Comparison of ENCODE assay signal across 1 cellular context in the genomic region with DNA sequence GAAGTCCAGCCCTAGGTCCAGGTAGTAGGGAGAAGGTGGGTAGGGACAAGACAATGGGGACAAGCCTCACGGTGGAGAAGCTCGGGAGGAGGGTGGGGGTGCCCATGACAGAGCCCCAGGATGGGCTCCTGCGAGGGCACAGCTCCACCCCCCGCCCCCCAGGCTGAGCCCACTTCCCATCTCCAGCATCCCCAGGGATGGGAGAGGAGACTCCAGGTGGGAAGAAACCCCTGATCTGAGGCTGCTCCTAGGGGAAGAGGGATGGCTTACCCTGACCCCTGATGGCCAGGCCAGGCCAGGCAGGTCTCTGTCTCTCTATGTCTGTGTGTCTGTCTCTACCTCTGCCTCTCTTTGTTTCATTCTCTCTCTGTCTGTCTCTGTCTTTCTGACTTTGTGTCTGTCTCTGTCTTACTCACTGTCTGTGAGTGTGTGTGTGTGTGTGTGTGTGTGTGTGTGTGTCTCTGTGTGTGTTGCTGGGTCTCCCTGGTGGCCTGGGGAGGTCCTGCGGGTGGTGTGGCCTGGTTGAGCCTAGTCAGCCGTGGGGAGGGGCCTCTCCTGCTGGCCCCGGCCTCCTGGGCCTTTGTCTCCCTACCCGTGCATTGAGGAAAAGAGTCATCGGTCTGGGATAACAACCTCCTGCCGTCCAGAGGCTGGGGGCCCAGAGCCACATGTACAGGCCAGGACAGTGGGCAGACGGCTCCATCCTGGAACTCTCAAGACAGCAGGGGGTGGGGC.
TF ChIP-seq lines count a peak whose summit lies in the region.

No MANE protein-coding gene starts in this region.

TF ChIP-seq in GM23338, 12 proteins besides CTCF, POLR2A, EP300 and RAD21 (continued from another document):
- TF ChIP-seq, protein P1, sequence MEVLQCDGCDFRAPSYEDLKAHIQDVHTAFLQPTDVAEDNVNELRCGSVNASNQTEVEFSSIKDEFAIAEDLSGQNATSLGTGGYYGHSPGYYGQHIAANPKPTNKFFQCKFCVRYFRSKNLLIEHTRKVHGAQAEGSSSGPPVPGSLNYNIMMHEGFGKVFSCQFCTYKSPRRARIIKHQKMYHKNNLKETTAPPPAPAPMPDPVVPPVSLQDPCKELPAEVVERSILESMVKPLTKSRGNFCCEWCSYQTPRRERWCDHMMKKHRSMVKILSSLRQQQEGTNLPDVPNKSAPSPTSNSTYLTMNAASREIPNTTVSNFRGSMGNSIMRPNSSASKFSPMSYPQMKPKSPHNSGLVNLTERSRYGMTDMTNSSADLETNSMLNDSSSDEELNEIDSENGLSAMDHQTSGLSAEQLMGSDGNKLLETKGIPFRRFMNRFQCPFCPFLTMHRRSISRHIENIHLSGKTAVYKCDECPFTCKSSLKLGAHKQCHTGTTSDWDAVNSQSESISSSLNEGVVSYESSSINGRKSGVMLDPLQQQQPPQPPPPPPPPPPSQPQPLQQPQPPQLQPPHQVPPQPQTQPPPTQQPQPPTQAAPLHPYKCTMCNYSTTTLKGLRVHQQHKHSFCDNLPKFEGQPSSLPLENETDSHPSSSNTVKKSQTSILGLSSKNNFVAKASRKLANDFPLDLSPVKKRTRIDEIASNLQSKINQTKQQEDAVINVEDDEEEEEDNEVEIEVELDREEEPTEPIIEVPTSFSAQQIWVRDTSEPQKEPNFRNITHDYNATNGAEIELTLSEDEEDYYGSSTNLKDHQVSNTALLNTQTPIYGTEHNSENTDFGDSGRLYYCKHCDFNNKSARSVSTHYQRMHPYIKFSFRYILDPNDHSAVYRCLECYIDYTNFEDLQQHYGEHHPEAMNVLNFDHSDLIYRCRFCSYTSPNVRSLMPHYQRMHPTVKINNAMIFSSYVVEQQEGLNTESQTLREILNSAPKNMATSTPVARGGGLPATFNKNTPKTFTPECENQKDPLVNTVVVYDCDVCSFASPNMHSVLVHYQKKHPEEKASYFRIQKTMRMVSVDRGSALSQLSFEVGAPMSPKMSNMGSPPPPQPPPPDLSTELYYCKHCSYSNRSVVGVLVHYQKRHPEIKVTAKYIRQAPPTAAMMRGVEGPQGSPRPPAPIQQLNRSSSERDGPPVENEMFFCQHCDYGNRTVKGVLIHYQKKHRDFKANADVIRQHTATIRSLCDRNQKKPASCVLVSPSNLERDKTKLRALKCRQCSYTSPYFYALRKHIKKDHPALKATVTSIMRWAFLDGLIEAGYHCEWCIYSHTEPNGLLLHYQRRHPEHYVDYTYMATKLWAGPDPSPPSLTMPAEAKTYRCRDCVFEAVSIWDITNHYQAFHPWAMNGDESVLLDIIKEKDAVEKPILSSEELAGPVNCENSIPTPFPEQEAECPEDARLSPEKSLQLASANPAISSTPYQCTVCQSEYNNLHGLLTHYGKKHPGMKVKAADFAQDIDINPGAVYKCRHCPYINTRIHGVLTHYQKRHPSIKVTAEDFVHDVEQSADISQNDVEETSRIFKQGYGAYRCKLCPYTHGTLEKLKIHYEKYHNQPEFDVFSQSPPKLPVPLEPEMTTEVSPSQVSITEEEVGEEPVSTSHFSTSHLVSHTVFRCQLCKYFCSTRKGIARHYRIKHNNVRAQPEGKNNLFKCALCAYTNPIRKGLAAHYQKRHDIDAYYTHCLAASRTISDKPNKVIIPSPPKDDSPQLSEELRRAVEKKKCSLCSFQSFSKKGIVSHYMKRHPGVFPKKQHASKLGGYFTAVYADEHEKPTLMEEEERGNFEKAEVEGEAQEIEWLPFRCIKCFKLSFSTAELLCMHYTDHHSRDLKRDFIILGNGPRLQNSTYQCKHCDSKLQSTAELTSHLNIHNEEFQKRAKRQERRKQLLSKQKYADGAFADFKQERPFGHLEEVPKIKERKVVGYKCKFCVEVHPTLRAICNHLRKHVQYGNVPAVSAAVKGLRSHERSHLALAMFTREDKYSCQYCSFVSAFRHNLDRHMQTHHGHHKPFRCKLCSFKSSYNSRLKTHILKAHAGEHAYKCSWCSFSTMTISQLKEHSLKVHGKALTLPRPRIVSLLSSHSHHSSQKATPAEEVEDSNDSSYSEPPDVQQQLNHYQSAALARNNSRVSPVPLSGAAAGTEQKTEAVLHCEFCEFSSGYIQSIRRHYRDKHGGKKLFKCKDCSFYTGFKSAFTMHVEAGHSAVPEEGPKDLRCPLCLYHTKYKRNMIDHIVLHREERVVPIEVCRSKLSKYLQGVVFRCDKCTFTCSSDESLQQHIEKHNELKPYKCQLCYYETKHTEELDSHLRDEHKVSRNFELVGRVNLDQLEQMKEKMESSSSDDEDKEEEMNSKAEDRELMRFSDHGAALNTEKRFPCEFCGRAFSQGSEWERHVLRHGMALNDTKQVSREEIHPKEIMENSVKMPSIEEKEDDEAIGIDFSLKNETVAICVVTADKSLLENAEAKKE (CRISPR knock-in tag; IDR thresholded peaks at IDR 0.05) = no peak
